22 cellular contexts compared by ENCODE assay signal in genomic region chr11:79122759-79123158, GRCh38.
"Had no signal": no experiment of that assay in that cellular context is flagged by ENCODE, and none has a peak within 500 bp of the region (broad histone marks: within the 10 kb centered on the region; RNA-seq: fewer than 3 reads in every experiment).

No MANE protein-coding gene starts in this region.

- DNase-seq: activated CD4-positive, alpha-beta T cell treated with anti-CD3 and anti-CD28 coated beads for 4 hours; activated CD4-positive, alpha-beta T cell treated with anti-CD3 and anti-CD28 coated beads, Interleukin-2, amount 50 U/mL, for 4 hours; activated effector memory CD4-positive, alpha-beta T cell treated with Interleukin-2 at 50 U/mL for 16 hours; activated naive CD4-positive, alpha-beta T cell treated with Interleukin-2 at 50 U/mL for 16 hours; activated naive CD8-positive, alpha-beta T cell treated with anti-CD3 and anti-CD28 coated beads for 36 hours; adrenal gland; aorta; body of pancreas; effector memory CD4-positive, alpha-beta T cell; erythroblast; foreskin fibroblast; heart left ventricle; left ventricle myocardium superior; mucosa of descending colon; ovary; sigmoid colon; small intestine; stimulated activated CD4-positive, alpha-beta T cell treated with anti-CD3 and anti-CD28 coated beads, Interleukin-4, amount 100 ng/mL, for 24 hours; stimulated activated naive CD8-positive, alpha-beta T cell treated with anti-CD3 and anti-CD28 coated beads, Interleukin-15, amount 100 ng/mL, for 72 hours; substantia nigra; T-helper 9 cell; upper lobe of right lung had no signal
